In genomic region chr5:59769041-59769360, GRCh38 we compare ENCODE assay signal across 9 cellular contexts.
DNase-seq lines count a peak whose midpoint lies in the region; ATAC-seq and TF ChIP-seq lines count a peak whose summit lies in the region.
"Had no signal": no experiment of that assay in that cellular context is flagged by ENCODE, and none has a peak within 500 bp of the region (broad histone marks: within the 10 kb centered on the region; RNA-seq: fewer than 3 reads in every experiment).

No MANE protein-coding gene starts in this region.

- H3K27me3 ChIP-seq in WERI-Rb-1 (ENCODE audit: insufficient read depth, low read depth, severe bottlenecking) (no peaks in the 10 kb centered on the region), iPS-18a (ENCODE audit: control insufficient read depth, insufficient read depth, low read length) (peaks cover 37% of the 10 kb centered on the region), spleen (replicated peaks in 1 of 7) (peaks cover 0 to 35% (median 12%) of the 10 kb centered on the region in 7 donors)

- 58 to 76% (median 66%) methylated on average over 1 of the region's 1 CpG for WGBS in spleen, 5 donors

- H3K27ac ChIP-seq in WERI-Rb-1 (peak overlapping the region; percentile 77), iPS-18a (ENCODE audit: low read length) (no peak overlapping the region), spleen (peak overlapping the region in 2 of 8 donors; percentile 41 to 42)

- H3K9ac ChIP-seq in iPS-18a (ENCODE audit: low read length), result no peak overlapping the region

- intact Hi-C loops in spleen (cut with DNase I; ENCODE audit: low total_unique reads), result no loop called here

- H3K9me3 ChIP-seq in WERI-Rb-1 (ENCODE audit: severe bottlenecking), result no peaks in the 10 kb centered on the region
- H3K9me3 ChIP-seq in iPS-18a (ENCODE audit: control insufficient read depth, low read depth, low read length), result no peaks in the 10 kb centered on the region
- H3K9me3 ChIP-seq in spleen, result no peaks in the 10 kb centered on the region

- TF ChIP-seq CTCF in WERI-Rb-1 (IDR thresholded peaks at IDR 0.05; ENCODE audit: low read depth, low read length) (no peak), spleen (IDR thresholded peaks at IDR 0.05 in 8 of 11, conservative IDR thresholded peaks at IDR 0.05 in 3 of 11) (no peak)

- ATAC-seq in HG03280 (IDR thresholded peaks at IDR 0.05; ENCODE audit: unreplicated experiment), result no peak

- DNase-seq in NCI-H1694 treated with DMSO at 0.1 percent for 48 hours (lab: John Stamatoyannopoulos, UW), result peak; percentile 52
- DNase-seq in NCI-H1694 (lab: John Stamatoyannopoulos, UW), result no peak
- DNase-seq in WERI-Rb-1, result no peak
- DNase-seq in spleen, result no peak
- DNase-seq in RPMI8226, result no peak
- DNase-seq in NCI-H510A treated with DMSO at 0.1 percent for 48 hours (lab: John Stamatoyannopoulos, UW), result no peak
- DNase-seq: activated effector memory CD4-positive, alpha-beta T cell treated with Interleukin-2 at 50 U/mL for 16 hours had no signal

- H3K4me3 ChIP-seq in WERI-Rb-1 (ENCODE audit: low read depth, low read length) (peak overlapping the region; percentile 59), iPS-18a (ENCODE audit: low read length) (peak overlapping the region; percentile 62), spleen (peak overlapping the region in 7 of 8 donors; percentile 28 to 67 (median 41))

- H3K36me3 ChIP-seq in WERI-Rb-1, result peaks cover 5% of the 10 kb centered on the region; the same call in 1 of the 2 replicates
- no peaks in the 10 kb centered on the region for H3K36me3 ChIP-seq in iPS-18a (ENCODE audit: control insufficient read depth, low read depth, low read length)
- no peaks in the 10 kb centered on the region for H3K36me3 ChIP-seq in spleen

- TF ChIP-seq POLR2A in spleen (IDR thresholded peaks at IDR 0.05), result no peak

- H3K4me1 ChIP-seq in iPS-18a (ENCODE audit: control insufficient read depth, low read depth, low read length) (peaks cover 9% of the 10 kb centered on the region), spleen (peaks cover 0 to 46% (median 17%) of the 10 kb centered on the region in 6 donors)
